In genomic region chrX:154459843-154460242, GRCh38 we compare ENCODE assay signal across 9 cellular contexts. TPM values are rescaled to one million over a fixed set of nuclear protein-coding genes. Genes with fewer than 3 reads are reported as not detected.
DNase-seq lines count a peak whose midpoint lies in the region; ATAC-seq and TF ChIP-seq lines count a peak whose summit lies in the region.
"Had no signal": no experiment of that assay in that cellular context is flagged by ENCODE, and none has a peak within 500 bp of the region (broad histone marks: within the 10 kb centered on the region; RNA-seq: fewer than 3 reads in every experiment).

No MANE protein-coding gene starts in this region.

- H3K4me3 ChIP-seq in BJ (ENCODE audit: low read depth, low read length) (peak overlapping the region; percentile 73), breast epithelium (peak overlapping the region in 2 of 3 donors; percentile 61 to 80)

- DNase-seq in BJ (ENCODE audit: low read depth) (no peak), NCI-H1694 treated with DMSO at 0.1 percent for 48 hours (lab: John Stamatoyannopoulos, UW) (peak; percentile 48), breast epithelium (ENCODE audit: low spot score in 2 of 2) (no peak), iPS-NIHi11 (ENCODE audit: low spot score) (no peak), germinal center (ENCODE audit: low spot score) (no peak), foreskin keratinocyte (no peak)
- no peak for DNase-seq in natural killer cell treated with Interleukin-12 subunit alpha and Interleukin-12 subunit beta and Interleukin-15 and Interleukin-18, amount 100 ng/mL, for 72 hours (ENCODE audit: low spot score)
- DNase-seq: SHP77 treated with DMSO at 0.1 percent for 48 hours had no signal

- H3K27me3 Mint-ChIP-seq in natural killer cell treated with Interleukin-12 subunit alpha and Interleukin-12 subunit beta and Interleukin-15 and Interleukin-18, amount 100 ng/mL, for 72 hours, result no peaks in the 10 kb centered on the region

- POLR2A ChIA-PET in BJ (lab: Charles Lee), result no interaction called here

- ATAC-seq in natural killer cell treated with Interleukin-12 subunit alpha and Interleukin-12 subunit beta and Interleukin-15 and Interleukin-18, amount 100 ng/mL, for 72 hours, result no peak
- ATAC-seq in GM19324 (IDR thresholded peaks at IDR 0.05; ENCODE audit: low FRiP score, unreplicated experiment) (no peak), foreskin keratinocyte (no peak)

- intact Hi-C loops in breast epithelium (cut with DNase I; ENCODE audit: low total_unique reads), result no loop called here

- H3K27me3 ChIP-seq in BJ (ENCODE audit: control insufficient read depth, insufficient read depth, low read length) (no peaks in the 10 kb centered on the region), breast epithelium (peaks cover 0 to 9% of the 10 kb centered on the region in 2 donors), foreskin keratinocyte (no peaks in the 10 kb centered on the region)

- no peaks in the 10 kb centered on the region for H3K9me3 Mint-ChIP-seq in natural killer cell treated with Interleukin-12 subunit alpha and Interleukin-12 subunit beta and Interleukin-15 and Interleukin-18, amount 100 ng/mL, for 72 hours

- no peak for TF ChIP-seq POLR2A in breast epithelium (IDR thresholded peaks at IDR 0.05)

- H3K27ac Mint-ChIP-seq in natural killer cell treated with Interleukin-12 subunit alpha and Interleukin-12 subunit beta and Interleukin-15 and Interleukin-18, amount 100 ng/mL, for 72 hours, result no peak overlapping the region

- no peak for TF ChIP-seq CTCF in BJ (IDR thresholded peaks at IDR 0.05; ENCODE audit: insufficient read depth, low read depth, low read length)
- TF ChIP-seq CTCF in breast epithelium (IDR thresholded peaks at IDR 0.05), result no peak
- TF ChIP-seq CTCF in foreskin keratinocyte (conservative IDR thresholded peaks at IDR 0.05), result no peak

- H3K4me1 ChIP-seq in breast epithelium (no peaks in the 10 kb centered on the region), foreskin keratinocyte (no peaks in the 10 kb centered on the region)

- CTCF ChIA-PET in BJ (lab: Yijun Ruan, JAX), result interaction anchor here (1.0 to 1.6 kb wide), 2 partner anchors 23 to 26 kb away, joined by 3 read pairs; no protein-coding TSS in a partner anchor

- peaks cover 6 to 11% of the 10 kb centered on the region in 2 donors for H3K4me1 Mint-ChIP-seq in natural killer cell treated with Interleukin-12 subunit alpha and Interleukin-12 subunit beta and Interleukin-15 and Interleukin-18, amount 100 ng/mL, for 72 hours (ENCODE audit: low read depth in 2 of 2)

- H3K36me3 Mint-ChIP-seq in natural killer cell treated with Interleukin-12 subunit alpha and Interleukin-12 subunit beta and Interleukin-15 and Interleukin-18, amount 100 ng/mL, for 72 hours, result no peaks in the 10 kb centered on the region

- H3K4me3 Mint-ChIP-seq in natural killer cell treated with Interleukin-12 subunit alpha and Interleukin-12 subunit beta and Interleukin-15 and Interleukin-18, amount 100 ng/mL, for 72 hours, result peak overlapping the region; percentile 32

- peak overlapping the region in 1 of 2 donors; percentile 0 for H3K27ac ChIP-seq in breast epithelium
- no peak overlapping the region for H3K27ac ChIP-seq in foreskin keratinocyte

- peaks cover 0 to 2% of the 10 kb centered on the region in 2 donors for H3K9me3 ChIP-seq in breast epithelium

- peaks cover 16% of the 10 kb centered on the region for H3K36me3 ChIP-seq in BJ (ENCODE audit: control insufficient read depth, insufficient read depth, low read length)
- no peaks in the 10 kb centered on the region for H3K36me3 ChIP-seq in breast epithelium

RNA-seq across cellular contexts. Expression of gene PLXNA3, which starts 1.8 kb away (rescaled TPM):
- polyA plus RNA-seq in BJ (2011; rRNA removed) (16.8 and 36.0 TPM in 2 replicates), foreskin keratinocyte (10.1 and 11.9 TPM in 2 replicates)
- 63.3 and 73.0 TPM in 2 replicates for polyA minus RNA-seq in BJ (2011; rRNA and poly(A)+ RNA removed)
- total RNA-seq in breast epithelium (10 to 100 TPM in 2 of 3 donors, 1 to 10 TPM in 1; 6.1 to 10.8 (median 10.1) TPM), foreskin keratinocyte (14.4 and 16.0 TPM in 2 replicates)
- 10 to 100 TPM; 52.4 to 61.3 TPM for total RNA-seq in natural killer cell treated with Interleukin-12 subunit alpha and Interleukin-12 subunit beta and Interleukin-15 and Interleukin-18, amount 100 ng/mL, for 72 hours

RNA-seq across cellular contexts. Expression of gene FAM50A, which starts 15.9 kb away (rescaled TPM):
- polyA plus RNA-seq in BJ (2011; rRNA removed) (74.8 and 75.0 TPM in 2 replicates), foreskin keratinocyte (58.6 and 62.8 TPM in 2 replicates)
- polyA minus RNA-seq in BJ (2011; rRNA and poly(A)+ RNA removed), result 58.1 and 59.2 TPM in 2 replicates
- total RNA-seq in breast epithelium (10 to 100 TPM; 30.7 to 94.4 (median 64.2) TPM), foreskin keratinocyte (42.2 and 45.8 TPM in 2 replicates)
- total RNA-seq in natural killer cell treated with Interleukin-12 subunit alpha and Interleukin-12 subunit beta and Interleukin-15 and Interleukin-18, amount 100 ng/mL, for 72 hours, result 100 to 1,000 TPM in 1 of 2 donors, 10 to 100 TPM in 1; 75.2 to 108 TPM

RNA-seq across cellular contexts. Expression of gene LAGE3, which starts 19.2 kb away (rescaled TPM):
- polyA plus RNA-seq in BJ (2011; rRNA removed) (14.4 and 17.8 TPM in 2 replicates), foreskin keratinocyte (25.2 and 31.8 TPM in 2 replicates)
- polyA minus RNA-seq in BJ (2011; rRNA and poly(A)+ RNA removed), result 3.4 and 5.6 TPM in 2 replicates
- total RNA-seq in breast epithelium (10 to 100 TPM; 21.1 to 38.0 (median 28.8) TPM), foreskin keratinocyte (18.5 and 19.5 TPM in 2 replicates)
- 10 to 100 TPM; 29.4 to 48.5 TPM for total RNA-seq in natural killer cell treated with Interleukin-12 subunit alpha and Interleukin-12 subunit beta and Interleukin-15 and Interleukin-18, amount 100 ng/mL, for 72 hours

RNA-seq across cellular contexts. Expression of gene GDI1, which starts 22.9 kb away (rescaled TPM):
- polyA plus RNA-seq in BJ (2011; rRNA removed), result 149 and 216 TPM in 2 replicates
- polyA minus RNA-seq in BJ (2011; rRNA and poly(A)+ RNA removed), result 85.4 and 131 TPM in 2 replicates
- total RNA-seq in breast epithelium, result 100 to 1,000 TPM in 1 of 3 donors, 10 to 100 TPM in 2; 94.0 to 105 (median 97.3) TPM
- total RNA-seq in natural killer cell treated with Interleukin-12 subunit alpha and Interleukin-12 subunit beta and Interleukin-15 and Interleukin-18, amount 100 ng/mL, for 72 hours, result 100 to 1,000 TPM; 157 to 187 TPM
- total RNA-seq in foreskin keratinocyte, result 56.3 and 56.8 TPM in 2 replicates
- polyA plus RNA-seq in foreskin keratinocyte, result 59.0 and 60.1 TPM in 2 replicates

RNA-seq across cellular contexts. Expression of gene UBL4A, which starts 26.6 kb away (rescaled TPM):
- polyA plus RNA-seq in BJ (2011; rRNA removed) (22.1 and 33.3 TPM in 2 replicates), foreskin keratinocyte (36.2 and 38.2 TPM in 2 replicates)
- 15.4 and 27.1 TPM in 2 replicates for polyA minus RNA-seq in BJ (2011; rRNA and poly(A)+ RNA removed)
- total RNA-seq in breast epithelium (10 to 100 TPM; 36.2 to 40.1 (median 38.3) TPM), foreskin keratinocyte (42.1 and 44.9 TPM in 2 replicates)
- total RNA-seq in natural killer cell treated with Interleukin-12 subunit alpha and Interleukin-12 subunit beta and Interleukin-15 and Interleukin-18, amount 100 ng/mL, for 72 hours, result 10 to 100 TPM; 39.6 to 65.6 TPM
